11 cellular contexts compared by ENCODE assay signal in the genomic region with DNA sequence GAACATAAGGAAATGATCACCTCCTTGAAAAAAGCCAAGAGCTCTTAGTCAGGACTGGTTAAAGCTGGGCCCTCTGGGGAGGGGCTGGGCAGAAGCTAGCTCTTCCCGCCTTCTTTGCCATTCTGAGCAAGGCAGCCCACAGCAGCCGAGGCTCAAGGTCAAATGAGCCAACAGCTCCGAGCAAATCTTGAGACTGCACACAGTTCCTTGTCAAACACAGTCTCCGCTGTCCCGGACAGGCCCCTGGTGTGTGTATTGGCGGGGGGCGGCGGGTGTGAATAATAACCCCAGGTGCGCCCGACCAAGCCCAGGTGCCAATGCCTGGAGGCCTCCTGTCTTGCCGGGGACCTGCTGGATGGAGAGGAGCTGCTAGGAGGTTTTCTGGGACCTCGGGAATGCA.
"Had no signal": no experiment of that assay in that cellular context is flagged by ENCODE, and none has a peak within 500 bp of the region (broad histone marks: within the 10 kb centered on the region; RNA-seq: fewer than 3 reads in every experiment).

No MANE protein-coding gene starts in this region.

- DNase-seq: activated CD4-positive, alpha-beta T cell treated with anti-CD3 and anti-CD28 coated beads for 4 hours; activated CD8-positive, alpha-beta memory T cell treated with anti-CD3 and anti-CD28 coated beads, Interleukin-2, amount 50 U/mL, for 48 hours; activated CD8-positive, alpha-beta T cell treated with anti-CD3 and anti-CD28 coated beads, Interleukin-2, amount 10 ng/mL, durations not matched to agents 7 days and 5 days; effector CD4-positive, alpha-beta T cell; T-cell; T1000; thyroid gland had no signal

- H3K9me3 Mint-ChIP-seq: neural crest cell, T-cell had no signal

- H3K4me1 Mint-ChIP-seq: neural crest cell had no signal

- H3K4me1 ChIP-seq: ascending aorta, gastroesophageal sphincter had no signal

- H3K36me3 Mint-ChIP-seq: T-cell had no signal

- ATAC-seq: activated CD8-positive, alpha-beta T cell treated with anti-CD3 and anti-CD28 coated beads, Interleukin-2, amount 10 ng/mL, durations not matched to agents 7 days and 5 days; T-cell had no signal

- H3K9me3 ChIP-seq: ascending aorta, gastroesophageal sphincter, thyroid gland had no signal

- H3K27ac Mint-ChIP-seq: activated CD8-positive, alpha-beta T cell treated with anti-CD3 and anti-CD28 coated beads, Interleukin-2, amount 10 ng/mL, durations not matched to agents 7 days and 5 days; T-cell had no signal

- H3K36me3 ChIP-seq: ascending aorta, cardiac muscle cell, gastroesophageal sphincter, thyroid gland had no signal

- H3K4me3 Mint-ChIP-seq: activated CD8-positive, alpha-beta T cell treated with anti-CD3 and anti-CD28 coated beads, Interleukin-2, amount 10 ng/mL, durations not matched to agents 7 days and 5 days; neural crest cell; T-cell had no signal

- H3K27ac ChIP-seq: ascending aorta, cardiac muscle cell, gastroesophageal sphincter had no signal

- H3K4me3 ChIP-seq: ascending aorta, cardiac muscle cell, gastroesophageal sphincter, thyroid gland had no signal

- H3K27me3 ChIP-seq: ascending aorta, cardiac muscle cell, gastroesophageal sphincter, thyroid gland had no signal
